ENCODE assay signal across 8 cellular contexts in genomic region chr19:13986348-13986904, GRCh38. TPM values are rescaled to one million over a fixed set of nuclear protein-coding genes. Genes with fewer than 3 reads are reported as not detected.
A peak's percentile ranks its signal among the peaks of the same experiment; 100 is the strongest.
DNase-seq lines count a peak whose midpoint lies in the region; ATAC-seq and TF ChIP-seq lines count a peak whose summit lies in the region.

No MANE protein-coding gene starts in this region.

- no peaks in the 10 kb centered on the region for H3K9me3 ChIP-seq in BLaER1
- no peaks in the 10 kb centered on the region for H3K9me3 ChIP-seq in Peyer's patch
- H3K9me3 ChIP-seq in osteoblast (ENCODE audit: low read depth, low read length): no peaks in the 10 kb centered on the region
- no peaks in the 10 kb centered on the region for H3K9me3 ChIP-seq in thymus (ENCODE audit: control insufficient read depth)

- H3K4me3 Mint-ChIP-seq in activated T-helper 17 cell treated with anti-CD3 and anti-CD28 coated beads, Interleukin-2, amount 50 U/mL, for 72 hours: peak overlapping the region; percentile 82

- no peaks in the 10 kb centered on the region for H3K27me3 ChIP-seq in BLaER1
- no peaks in the 10 kb centered on the region for H3K27me3 ChIP-seq in Peyer's patch
- no peaks in the 10 kb centered on the region for H3K27me3 ChIP-seq in osteoblast (ENCODE audit: insufficient read depth, low read length)
- no peaks in the 10 kb centered on the region for H3K27me3 ChIP-seq in thymus (ENCODE audit: control insufficient read depth, insufficient read depth)

- H4K20me1 ChIP-seq in BLaER1: no peaks in the 10 kb centered on the region
- H4K20me1 ChIP-seq in osteoblast (ENCODE audit: insufficient read depth, low read length): no peaks in the 10 kb centered on the region

- H3K27me3 Mint-ChIP-seq in activated T-helper 17 cell treated with anti-CD3 and anti-CD28 coated beads, Interleukin-2, amount 50 U/mL, for 72 hours: no peaks in the 10 kb centered on the region

- ATAC-seq in GM19328 (IDR thresholded peaks at IDR 0.05; ENCODE audit: unreplicated experiment) (peak; percentile 82), HG03457 (IDR thresholded peaks at IDR 0.05; ENCODE audit: unreplicated experiment) (peak; percentile 59)
- peak; percentile 93 for ATAC-seq in activated T-helper 17 cell treated with anti-CD3 and anti-CD28 coated beads, Interleukin-2, amount 50 U/mL, for 72 hours (replicated peaks)

- DNase-seq in Peyer's patch (peak; percentile 77 to 99 (median 98)), germinal center (ENCODE audit: low spot score) (peak; percentile 98), osteoblast (ENCODE audit: insufficient read length, low spot score, missing footprints) (peak; percentile 100)

- TF ChIP-seq CTCF in Peyer's patch (IDR thresholded peaks at IDR 0.05) (no peak), osteoblast (IDR thresholded peaks at IDR 0.05; ENCODE audit: extremely low read depth, low read depth, low read length) (no peak)

- H3K36me3 Mint-ChIP-seq in activated T-helper 17 cell treated with anti-CD3 and anti-CD28 coated beads, Interleukin-2, amount 50 U/mL, for 72 hours (ENCODE audit: low read depth): peaks cover 10% of the 10 kb centered on the region

- no peaks in the 10 kb centered on the region for H3K9me3 Mint-ChIP-seq in activated T-helper 17 cell treated with anti-CD3 and anti-CD28 coated beads, Interleukin-2, amount 50 U/mL, for 72 hours

- H3K4me1 ChIP-seq in BLaER1: peaks cover 96% of the 10 kb centered on the region
- H3K4me1 ChIP-seq in Peyer's patch: peaks cover 0 to 64% (median 30%) of the 10 kb centered on the region in 4 donors
- peaks cover 8% of the 10 kb centered on the region for H3K4me1 ChIP-seq in osteoblast (ENCODE audit: insufficient read depth, low read length)
- H3K4me1 ChIP-seq in thymus (ENCODE audit: control insufficient read depth, insufficient read depth, low read length): peaks cover 50% of the 10 kb centered on the region

- H3K4me3 ChIP-seq in BLaER1 (peak overlapping the region; percentile 62), Peyer's patch (peak overlapping the region in 3 of 4 donors; percentile 15 to 26 (median 16)), osteoblast (ENCODE audit: insufficient read depth, low read length) (peak overlapping the region; percentile 14), thymus (ENCODE audit: low read length) (peak overlapping the region; percentile 42)

- peaks cover 13% of the 10 kb centered on the region; the same call in 1 of the 2 replicates for H3K36me3 ChIP-seq in BLaER1
- H3K36me3 ChIP-seq in Peyer's patch: peaks cover 0 to 26% (median 0%) of the 10 kb centered on the region in 3 donors
- H3K36me3 ChIP-seq in osteoblast (ENCODE audit: insufficient read depth, low read length): peaks cover 5% of the 10 kb centered on the region
- H3K36me3 ChIP-seq in thymus (ENCODE audit: control insufficient read depth, insufficient read depth): peaks cover 32% of the 10 kb centered on the region

- peak in 1 of 2 donors; percentile 28 for TF ChIP-seq POLR2A in Peyer's patch (IDR thresholded peaks at IDR 0.05)

- peak overlapping the region; percentile 98 for H3K27ac ChIP-seq in BLaER1
- peak overlapping the region; percentile 86 to 96 (median 94) for H3K27ac ChIP-seq in Peyer's patch
- peak overlapping the region; percentile 30 for H3K27ac ChIP-seq in osteoblast (ENCODE audit: low read depth, low read length)
- H3K27ac ChIP-seq in thymus (ENCODE audit: low read depth): peak overlapping the region; percentile 98

- H3K79me2 ChIP-seq in osteoblast (ENCODE audit: insufficient read depth, low read length): no peaks in the 10 kb centered on the region

- peaks cover 17% of the 10 kb centered on the region for H3K4me1 Mint-ChIP-seq in activated T-helper 17 cell treated with anti-CD3 and anti-CD28 coated beads, Interleukin-2, amount 50 U/mL, for 72 hours

- 3% methylated on average over 19 of the region's 19 CpGs for WGBS in thymus

- peak overlapping the region; percentile 83 for H3K9ac ChIP-seq in BLaER1

- H3K27ac Mint-ChIP-seq in activated T-helper 17 cell treated with anti-CD3 and anti-CD28 coated beads, Interleukin-2, amount 50 U/mL, for 72 hours: peak overlapping the region; percentile 97

- H3K4me2 ChIP-seq in BLaER1: peak overlapping the region; percentile 100
- H3K4me2 ChIP-seq in osteoblast (ENCODE audit: insufficient read depth, low read length): peak overlapping the region; percentile 58

- peak overlapping the region; percentile 65 for H2AFZ ChIP-seq in osteoblast (ENCODE audit: low read length)

RNA-seq across cellular contexts. Expression of gene RFX1, which starts 19.7 kb away (rescaled TPM):
- total RNA-seq in Peyer's patch (10 to 100 TPM in 2 of 4 donors, 1 to 10 TPM in 2; 5.8 to 19.0 (median 9.6) TPM), osteoblast (2.4 and 2.5 TPM in 2 replicates)
- total RNA-seq in activated T-helper 17 cell treated with anti-CD3 and anti-CD28 coated beads, Interleukin-2, amount 50 U/mL, for 72 hours: 10 to 100 TPM; 12.6 to 12.9 TPM
- 5.7 TPM for polyA plus RNA-seq in thymus

RNA-seq across cellular contexts. Expression of gene DCAF15, which starts 34.1 kb away (rescaled TPM):
- 10 to 100 TPM; 15.8 to 64.4 (median 31.4) TPM for total RNA-seq in Peyer's patch
- 10 to 100 TPM; 60.9 to 67.7 TPM for total RNA-seq in activated T-helper 17 cell treated with anti-CD3 and anti-CD28 coated beads, Interleukin-2, amount 50 U/mL, for 72 hours
- total RNA-seq in osteoblast: 11.5 and 11.9 TPM in 2 replicates
- 95.4 TPM for polyA plus RNA-seq in thymus

RNA-seq across cellular contexts. Expression of gene RLN3, which starts 41.5 kb away (rescaled TPM):
- total RNA-seq in Peyer's patch (not detected), osteoblast (not detected in 2 replicates)
- total RNA-seq in activated T-helper 17 cell treated with anti-CD3 and anti-CD28 coated beads, Interleukin-2, amount 50 U/mL, for 72 hours: not detected
- 0.18 TPM for polyA plus RNA-seq in thymus

RNA-seq across cellular contexts. Expression of gene IL27RA, which starts 45.1 kb away (rescaled TPM):
- total RNA-seq in Peyer's patch (1 to 10 TPM in 3 of 4 donors, under 1 TPM in 1; 0.85 to 7.4 (median 2.0) TPM), osteoblast (1.1 and 1.2 TPM in 2 replicates)
- total RNA-seq in activated T-helper 17 cell treated with anti-CD3 and anti-CD28 coated beads, Interleukin-2, amount 50 U/mL, for 72 hours: 10 to 100 TPM; 52.1 to 53.9 TPM
- 19.1 TPM for polyA plus RNA-seq in thymus

RNA-seq across cellular contexts. Expression of gene PODNL1, which starts 48.2 kb away (rescaled TPM):
- total RNA-seq in Peyer's patch (under 1 TPM in 1 of 4 donors, not detected in 3; 0.35 TPM), osteoblast (4.0 and 6.5 TPM in 2 replicates)
- 1 to 10 TPM in 1 of 2 donors, under 1 TPM in 1; 0.90 to 1.0 TPM for total RNA-seq in activated T-helper 17 cell treated with anti-CD3 and anti-CD28 coated beads, Interleukin-2, amount 50 U/mL, for 72 hours
- polyA plus RNA-seq in thymus: 0.94 TPM

Comparison
In these comparisons a context has a peak if more than half of its experiments do, and no peak if none do; other contexts are left out.
1. Peak in every context shown above with its lines: DNase-seq, ATAC-seq, H3K4me3 ChIP-seq and H3K27ac ChIP-seq.
2. H3K27ac ChIP-seq: peak in every context shown above with its lines; median percentile 98 in BLaER1; 98 in thymus; 94 in Peyer's patch; 30 in osteoblast.